19 cellular contexts compared by ENCODE assay signal in the genomic region with DNA sequence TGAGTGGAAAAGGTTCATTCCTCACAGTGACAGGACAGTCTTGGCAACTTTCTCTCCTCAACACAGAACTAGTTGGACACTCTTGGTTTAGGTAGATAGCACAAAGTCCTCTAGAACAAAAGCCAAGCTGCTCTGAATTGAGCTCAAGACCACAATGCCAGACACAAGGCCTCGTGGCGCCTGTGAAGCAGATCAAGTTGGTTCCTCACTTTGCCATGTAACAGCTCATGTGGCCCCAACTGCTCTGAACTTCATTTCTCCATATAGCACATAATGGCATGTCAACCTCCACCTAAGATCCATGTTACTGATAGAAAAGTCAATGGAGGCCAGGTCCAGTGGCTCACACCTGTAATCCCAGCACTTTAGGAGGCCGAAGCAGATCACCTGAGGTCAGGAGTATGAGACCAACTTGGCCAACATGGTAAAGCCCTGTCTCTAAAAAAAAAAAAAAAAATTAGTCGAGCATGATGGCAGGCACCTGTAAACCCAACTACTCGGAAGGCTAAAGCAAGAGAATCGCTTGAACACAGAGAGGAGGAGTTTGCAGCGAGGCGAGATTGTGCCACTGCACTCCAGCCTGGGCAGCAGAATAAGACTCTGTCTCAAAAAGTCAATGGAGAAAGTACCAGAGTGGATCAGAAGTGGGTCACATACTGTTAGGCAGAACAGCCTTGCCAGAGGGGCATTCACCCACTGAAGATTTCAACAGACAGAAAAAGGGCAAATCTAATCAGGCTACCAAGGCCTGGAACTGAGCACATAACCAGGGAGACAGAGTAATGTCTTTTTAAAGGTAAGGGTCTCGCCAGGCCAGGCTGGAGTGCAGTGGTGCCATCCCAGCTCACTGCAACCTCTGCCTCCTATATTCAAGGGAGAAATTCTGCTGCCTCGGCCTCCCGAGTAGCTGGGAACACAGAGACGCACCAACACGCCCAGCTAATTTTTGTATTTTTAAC. TPM values are rescaled to one million over a fixed set of nuclear protein-coding genes. Genes with fewer than 3 reads are reported as not detected.
DNase-seq lines count a peak whose midpoint lies in the region; ATAC-seq, FAIRE-seq and TF ChIP-seq lines count a peak whose summit lies in the region.
"Had no signal": no experiment of that assay in that cellular context is flagged by ENCODE, and none has a peak within 500 bp of the region (broad histone marks: within the 10 kb centered on the region; RNA-seq: fewer than 3 reads in every experiment).

No MANE protein-coding gene starts in this region.

- TF ChIP-seq CTCF in HepG2 (CRISPR knock-in tag; IDR thresholded peaks at IDR 0.05) (no peak), right lobe of liver (IDR thresholded peaks at IDR 0.05) (no peak)

- FAIRE-seq in HepG2 (lab: Jason Lieb, UNC), result no peak
- FAIRE-seq: pancreas had no signal

- H2AFZ ChIP-seq in HepG2 (ENCODE audit: low read length), result no peak overlapping the region
- H2AFZ ChIP-seq: PC-9 had no signal

- H3K9ac ChIP-seq in HepG2 (ENCODE audit: insufficient read depth, low read depth, low read length), result no peak overlapping the region

- no TSS peak for BruUV-seq in HepG2 (replicated peaks; lab: Mats Ljungman, UMichigan)

- POLR2A ChIA-PET in HepG2 (lab: Yijun Ruan, JAX), result interaction anchor here (1.3 to 23.6 kb wide), 6 partner anchors 5 to 179 kb away, joined by 3 to 319 read pairs (median 30); a partner anchor contains a TSS
- POLR2A ChIA-PET in naive thymus-derived CD8-positive, alpha-beta T cell (lab: Charles Lee), result interaction anchor here (0.8 to 3.2 kb wide), 5 partner anchors 9 to 93 kb away, joined by 3 to 19 read pairs (median 3); a partner anchor contains a TSS

- TF ChIP-seq EP300 in HepG2 (IDR thresholded peaks at IDR 0.05; ENCODE audit: low read depth in 2 of 2, low read length in 2 of 2), result no peak
- TF ChIP-seq EP300 in HepG2 (CRISPR knock-in tag; IDR thresholded peaks at IDR 0.05; ENCODE audit: borderline replicate concordance), result 0 out of 2 replicates have a peak, but pooled peaks have one; percentile 26

- H3K4me1 ChIP-seq in HepG2 (ENCODE audit: insufficient read depth, low read length), result 0 out of 2 replicates have a peak, but pooled peaks cover 5% of the 10 kb centered on the region
- H3K4me1 ChIP-seq in right lobe of liver, result no peaks in the 10 kb centered on the region
- H3K4me1 ChIP-seq: pancreas had no signal

- intact Hi-C loops in HepG2 (cut with micrococcal nuclease; ENCODE audit: unreplicated experiment), result no loop called here
- intact Hi-C loops in right lobe of liver (cut with DNase I), result no loop called here

- H4K20me1 ChIP-seq in HepG2 (ENCODE audit: insufficient read depth, low read length), result peaks cover 100% of the 10 kb centered on the region

- CTCF ChIA-PET in HepG2 (lab: Yijun Ruan, JAX; ENCODE audit: low intra/inter-chr PET ratio, low total read pairs), result no interaction called here

- ATAC-seq in HepG2 (peak; percentile 3), right lobe of liver (no peak), GM19035 (IDR thresholded peaks at IDR 0.05; ENCODE audit: unreplicated experiment) (no peak)
- peak in 1 of 2 donors; percentile 15 for ATAC-seq in naive thymus-derived CD8-positive, alpha-beta T cell
- ATAC-seq: left lung, pancreas had no signal

- H3K27ac Mint-ChIP-seq in activated naive CD8-positive, alpha-beta T cell treated with anti-CD3 and anti-CD28 coated beads for 36 hours, result peak overlapping the region; percentile 38
- H3K27ac Mint-ChIP-seq in naive thymus-derived CD8-positive, alpha-beta T cell, result peak overlapping the region in 9 of 10 donors; percentile 34 to 86 (median 49)

- H3K4me3 ChIP-seq in HepG2 (replicated peaks in 1 of 3; ENCODE audit: insufficient read depth in 1 of 3, low read depth in 2 of 3, low read length in 3 of 3) (no peak overlapping the region), right lobe of liver (no peak overlapping the region)
- H3K4me3 ChIP-seq: esophagus squamous epithelium, left lung, pancreas, PC-9 had no signal

- peaks cover 59% of the 10 kb centered on the region for H3K36me3 Mint-ChIP-seq in activated naive CD8-positive, alpha-beta T cell treated with anti-CD3 and anti-CD28 coated beads for 36 hours
- peaks cover 5 to 98% (median 36%) of the 10 kb centered on the region in 3 donors for H3K36me3 Mint-ChIP-seq in naive thymus-derived CD8-positive, alpha-beta T cell

- no peaks in the 10 kb centered on the region for H3K9me3 Mint-ChIP-seq in activated naive CD8-positive, alpha-beta T cell treated with anti-CD3 and anti-CD28 coated beads for 36 hours
- H3K9me3 Mint-ChIP-seq in naive thymus-derived CD8-positive, alpha-beta T cell, result no peaks in the 10 kb centered on the region

- peak; percentile 45 for TF ChIP-seq RAD21 in HepG2 (CRISPR knock-in tag; IDR thresholded peaks at IDR 0.05)

- H3K4me1 Mint-ChIP-seq in activated naive CD8-positive, alpha-beta T cell treated with anti-CD3 and anti-CD28 coated beads for 36 hours, result peaks cover 55% of the 10 kb centered on the region
- H3K4me1 Mint-ChIP-seq in naive thymus-derived CD8-positive, alpha-beta T cell, result peaks cover 24 to 63% (median 49%) of the 10 kb centered on the region in 4 donors

- peak; percentile 32 to 59; a peak in 3 of 4 replicates for TF ChIP-seq POLR2A in HepG2 (IDR thresholded peaks at IDR 0.05; ENCODE audit: insufficient read depth in 1 of 2, low read depth in 2 of 2, low read length in 2 of 2)
- no peak for TF ChIP-seq POLR2A in right lobe of liver (IDR thresholded peaks at IDR 0.05)

- H3K27ac ChIP-seq in HepG2 (ENCODE audit: extremely low read length, insufficient read depth, low read length) (no peak overlapping the region), right lobe of liver (no peak overlapping the region)
- H3K27ac ChIP-seq: esophagus squamous epithelium, left lung, pancreas, PC-9 had no signal

- H3K4me2 ChIP-seq in HepG2 (ENCODE audit: low read depth, low read length), result no peak overlapping the region
- H3K4me2 ChIP-seq: PC-9 had no signal

- H3K79me2 ChIP-seq in HepG2 (ENCODE audit: insufficient read depth, low read length), result peaks cover 92% of the 10 kb centered on the region

- in situ Hi-C loops in HepG2 (cut with HindIII; ENCODE audit: extremely low pct_ligation_motif_present, low pct_unique_long_range_greater_than_20kb), result no loop called here

- H3K27me3 ChIP-seq in HepG2 (ENCODE audit: control insufficient read depth in 1 of 2, insufficient read depth in 2 of 2, low read length in 2 of 2) (no peaks in the 10 kb centered on the region), right lobe of liver (no peaks in the 10 kb centered on the region)
- H3K27me3 ChIP-seq: esophagus squamous epithelium, left lung, pancreas had no signal

- no peak overlapping the region for H3K4me3 Mint-ChIP-seq in activated naive CD8-positive, alpha-beta T cell treated with anti-CD3 and anti-CD28 coated beads for 36 hours
- peak overlapping the region in 4 of 10 donors; percentile 8 to 26 (median 14) for H3K4me3 Mint-ChIP-seq in naive thymus-derived CD8-positive, alpha-beta T cell

- WGBS in HepG2 (ENCODE audit: low lambda C conversion rate), result 97% methylated on average over 13 of the region's 13 CpGs
- WGBS in right lobe of liver (ENCODE audit: insufficient coverage, low coverage, low lambda C conversion rate, missing lambda C conversion rate), result 88% methylated on average over 8 of the region's 13 CpGs

- no peaks in the 10 kb centered on the region for H3K27me3 Mint-ChIP-seq in activated naive CD8-positive, alpha-beta T cell treated with anti-CD3 and anti-CD28 coated beads for 36 hours
- H3K27me3 Mint-ChIP-seq in naive thymus-derived CD8-positive, alpha-beta T cell, result no peaks in the 10 kb centered on the region

- peaks cover 74 to 97% of the 10 kb centered on the region in 2 experiments for H3K36me3 ChIP-seq in HepG2 (replicated peaks in 1 of 2; ENCODE audit: control insufficient read depth in 1 of 2, insufficient read depth in 2 of 2, low read length in 2 of 2)
- H3K36me3 ChIP-seq in right lobe of liver, result peaks cover 42 to 100% (median 81%) of the 10 kb centered on the region in 4 donors

- H3K9me3 ChIP-seq in HepG2 (ENCODE audit: low read length) (no peaks in the 10 kb centered on the region), right lobe of liver (no peaks in the 10 kb centered on the region)
- H3K9me3 ChIP-seq: esophagus squamous epithelium, left lung, pancreas had no signal

- no peak for DNase-seq in HepG2 (ENCODE audit: low spot score)
- DNase-seq in right lobe of liver, result no peak
- DNase-seq in activated naive CD8-positive, alpha-beta T cell treated with anti-CD3 and anti-CD28 coated beads for 36 hours, result no peak
- no peak for DNase-seq in naive thymus-derived CD8-positive, alpha-beta T cell
- no peak for DNase-seq in stimulated activated naive CD4-positive, alpha-beta T cell (lab: John Stamatoyannopoulos, UW)
- no peak for DNase-seq in RKO (ENCODE audit: low spot score)
- DNase-seq: AML-193, amniotic stem cell, Calu3, caudate nucleus, esophagus squamous epithelium, glutamatergic neuron, left lung, NCI-H2171, NCI-H748 treated with DMSO at 0.1 percent for 48 hours, pancreas, PC-9, T1000 had no signal

RNA-seq across cellular contexts. Expression of a gene that starts 21.2 kb away (rescaled TPM):
- total RNA-seq in HepG2 (2016; rRNA removed; fragmentation: Illumina TruSeq; extraction: Trizol), result 636 and 726 TPM in 2 replicates
- total RNA-seq in HepG2 (2016; cell fraction: cytosol; rRNA removed; fragmentation: Illumina TruSeq; extraction: Trizol; ENCODE audit: low read depth), result 328 and 530 TPM in 2 replicates
- total RNA-seq in HepG2 (2016; cell fraction: insoluble cytoplasmic fraction; rRNA removed; fragmentation: Illumina TruSeq; extraction: Trizol), result 687 and 846 TPM in 2 replicates
- 460 and 632 TPM in 2 replicates for total RNA-seq in HepG2 (2016; cell fraction: membrane; rRNA removed; fragmentation: Illumina TruSeq; extraction: Trizol)
- total RNA-seq in HepG2 (2016; cell fraction: nucleus; rRNA removed; fragmentation: Illumina TruSeq; extraction: Trizol), result 223 and 226 TPM in 2 replicates
- 688 and 755 TPM in 2 replicates for polyA plus RNA-seq in HepG2 (2011; rRNA removed)
- 1,254 and 1,646 TPM in 2 replicates for polyA plus RNA-seq in HepG2 (2011; cell fraction: cytosol; rRNA removed)
- polyA plus RNA-seq in HepG2 (2011; cell fraction: nucleus; rRNA removed), result 503 and 546 TPM in 2 replicates
- 282 and 451 TPM in 2 replicates for polyA plus RNA-seq in HepG2 (2012)
- polyA plus RNA-seq in HepG2 (2016; cell fraction: cytosol; fragmentation: Illumina TruSeq; extraction: Trizol; ENCODE audit: low read depth), result 292 and 453 TPM in 2 replicates
- polyA plus RNA-seq in HepG2 (2016; cell fraction: insoluble cytoplasmic fraction; fragmentation: Illumina TruSeq; extraction: Trizol; ENCODE audit: low read depth), result 479 and 541 TPM in 2 replicates
- polyA plus RNA-seq in HepG2 (2016; cell fraction: membrane; fragmentation: Illumina TruSeq; extraction: Trizol; ENCODE audit: low read depth), result 317 and 387 TPM in 2 replicates
- 282 and 344 TPM in 2 replicates for polyA plus RNA-seq in HepG2 (2016; cell fraction: nucleus; fragmentation: Illumina TruSeq; extraction: Trizol; ENCODE audit: insufficient read depth, low read depth)
- 60.0 and 169 TPM in 2 replicates for polyA minus RNA-seq in HepG2 (2011; rRNA and poly(A)+ RNA removed; ENCODE audit: low replicate concordance)
- polyA minus RNA-seq in HepG2 (2011; cell fraction: cytosol; rRNA and poly(A)+ RNA removed), result 79.8 and 108 TPM in 2 replicates
- 30.8 and 37.7 TPM in 2 replicates for polyA minus RNA-seq in HepG2 (2011; cell fraction: nucleus; rRNA and poly(A)+ RNA removed)
- 100 to 1,000 TPM in 2 of 6 experiments, 10 to 100 TPM in 4; 70.4 to 209 (median 84.8) TPM for total RNA-seq in right lobe of liver
- 100 to 1,000 TPM; 121 to 137 TPM for total RNA-seq in activated naive CD8-positive, alpha-beta T cell treated with anti-CD3 and anti-CD28 coated beads for 36 hours
- 10 to 100 TPM; 39.7 to 40.3 TPM for total RNA-seq in naive thymus-derived CD8-positive, alpha-beta T cell
- polyA plus RNA-seq in naive thymus-derived CD8-positive, alpha-beta T cell, result 100 to 1,000 TPM; 305 to 421 (median 381) TPM

RNA-seq across cellular contexts. Expression of a gene that starts 21.3 kb away (rescaled TPM):
- total RNA-seq in HepG2 (2016; rRNA removed; fragmentation: Illumina TruSeq; extraction: Trizol) (88.1 and 94.4 TPM in 2 replicates), right lobe of liver (10 to 100 TPM; 30.9 to 63.7 (median 44.3) TPM)
- total RNA-seq in HepG2 (2016; cell fraction: cytosol; rRNA removed; fragmentation: Illumina TruSeq; extraction: Trizol; ENCODE audit: low read depth), result 7.6 and 8.7 TPM in 2 replicates
- 82.1 and 92.4 TPM in 2 replicates for total RNA-seq in HepG2 (2016; cell fraction: insoluble cytoplasmic fraction; rRNA removed; fragmentation: Illumina TruSeq; extraction: Trizol)
- total RNA-seq in HepG2 (2016; cell fraction: membrane; rRNA removed; fragmentation: Illumina TruSeq; extraction: Trizol), result 25.4 and 28.4 TPM in 2 replicates
- 45.9 and 47.9 TPM in 2 replicates for total RNA-seq in HepG2 (2016; cell fraction: nucleus; rRNA removed; fragmentation: Illumina TruSeq; extraction: Trizol)
- 61.8 and 65.9 TPM in 2 replicates for polyA plus RNA-seq in HepG2 (2011; rRNA removed)
- 56.2 and 69.5 TPM in 2 replicates for polyA plus RNA-seq in HepG2 (2011; cell fraction: cytosol; rRNA removed)
- 70.7 and 72.8 TPM in 2 replicates for polyA plus RNA-seq in HepG2 (2011; cell fraction: nucleus; rRNA removed)
- 36.7 and 39.1 TPM in 2 replicates for polyA plus RNA-seq in HepG2 (2012)
- 6.5 and 6.6 TPM in 2 replicates for polyA plus RNA-seq in HepG2 (2016; cell fraction: cytosol; fragmentation: Illumina TruSeq; extraction: Trizol; ENCODE audit: low read depth)
- polyA plus RNA-seq in HepG2 (2016; cell fraction: insoluble cytoplasmic fraction; fragmentation: Illumina TruSeq; extraction: Trizol; ENCODE audit: low read depth), result 86.7 and 90.3 TPM in 2 replicates
- polyA plus RNA-seq in HepG2 (2016; cell fraction: membrane; fragmentation: Illumina TruSeq; extraction: Trizol; ENCODE audit: low read depth), result 16.6 and 16.9 TPM in 2 replicates
- 69.1 and 70.6 TPM in 2 replicates for polyA plus RNA-seq in HepG2 (2016; cell fraction: nucleus; fragmentation: Illumina TruSeq; extraction: Trizol; ENCODE audit: insufficient read depth, low read depth)
- polyA minus RNA-seq in HepG2 (2011; rRNA and poly(A)+ RNA removed; ENCODE audit: low replicate concordance), result 67.9 and 114 TPM in 2 replicates
- polyA minus RNA-seq in HepG2 (2011; cell fraction: cytosol; rRNA and poly(A)+ RNA removed), result 23.0 and 27.1 TPM in 2 replicates
- 20.9 and 23.7 TPM in 2 replicates for polyA minus RNA-seq in HepG2 (2011; cell fraction: nucleus; rRNA and poly(A)+ RNA removed)
- 10 to 100 TPM; 37.2 to 38.2 TPM for total RNA-seq in activated naive CD8-positive, alpha-beta T cell treated with anti-CD3 and anti-CD28 coated beads for 36 hours
- 10 to 100 TPM; 24.8 to 25.5 TPM for total RNA-seq in naive thymus-derived CD8-positive, alpha-beta T cell
- 10 to 100 TPM in 2 of 3 donors, 1 to 10 TPM in 1; 8.6 to 16.6 (median 14.1) TPM for polyA plus RNA-seq in naive thymus-derived CD8-positive, alpha-beta T cell

RNA-seq across cellular contexts. Expression of a gene that starts 21.6 kb away (rescaled TPM):
- total RNA-seq in HepG2 (2016; rRNA removed; fragmentation: Illumina TruSeq; extraction: Trizol) (431 and 788 TPM in 2 replicates), right lobe of liver (100 to 1,000 TPM in 5 of 6 experiments, 10 to 100 TPM in 1; 86.4 to 166 (median 120) TPM)
- total RNA-seq in HepG2 (2016; cell fraction: cytosol; rRNA removed; fragmentation: Illumina TruSeq; extraction: Trizol; ENCODE audit: low read depth), result 862 and 1,011 TPM in 2 replicates
- 445 and 791 TPM in 2 replicates for total RNA-seq in HepG2 (2016; cell fraction: insoluble cytoplasmic fraction; rRNA removed; fragmentation: Illumina TruSeq; extraction: Trizol)
- total RNA-seq in HepG2 (2016; cell fraction: membrane; rRNA removed; fragmentation: Illumina TruSeq; extraction: Trizol), result 352 and 417 TPM in 2 replicates
- total RNA-seq in HepG2 (2016; cell fraction: nucleus; rRNA removed; fragmentation: Illumina TruSeq; extraction: Trizol), result 1,469 and 1,561 TPM in 2 replicates
- polyA plus RNA-seq in HepG2 (2011; rRNA removed), result 859 and 920 TPM in 2 replicates
- 89.0 and 133 TPM in 2 replicates for polyA plus RNA-seq in HepG2 (2011; cell fraction: cytosol; rRNA removed)
- polyA plus RNA-seq in HepG2 (2011; cell fraction: nucleus; rRNA removed), result 3,125 and 3,321 TPM in 2 replicates
- 867 and 961 TPM in 2 replicates for polyA plus RNA-seq in HepG2 (2012)
- 47.3 and 51.7 TPM in 2 replicates for polyA plus RNA-seq in HepG2 (2016; cell fraction: cytosol; fragmentation: Illumina TruSeq; extraction: Trizol; ENCODE audit: low read depth)
- polyA plus RNA-seq in HepG2 (2016; cell fraction: insoluble cytoplasmic fraction; fragmentation: Illumina TruSeq; extraction: Trizol; ENCODE audit: low read depth), result 339 and 360 TPM in 2 replicates
- 79.3 and 86.7 TPM in 2 replicates for polyA plus RNA-seq in HepG2 (2016; cell fraction: membrane; fragmentation: Illumina TruSeq; extraction: Trizol; ENCODE audit: low read depth)
- polyA plus RNA-seq in HepG2 (2016; cell fraction: nucleus; fragmentation: Illumina TruSeq; extraction: Trizol; ENCODE audit: insufficient read depth, low read depth), result 2,644 and 2,668 TPM in 2 replicates
- 166 and 263 TPM in 2 replicates for polyA minus RNA-seq in HepG2 (2011; rRNA and poly(A)+ RNA removed; ENCODE audit: low replicate concordance)
- 91.3 and 98.3 TPM in 2 replicates for polyA minus RNA-seq in HepG2 (2011; cell fraction: cytosol; rRNA and poly(A)+ RNA removed)
- 2,261 and 2,868 TPM in 2 replicates for polyA minus RNA-seq in HepG2 (2011; cell fraction: nucleus; rRNA and poly(A)+ RNA removed)
- 100 to 1,000 TPM; 330 to 349 TPM for total RNA-seq in activated naive CD8-positive, alpha-beta T cell treated with anti-CD3 and anti-CD28 coated beads for 36 hours
- 100 to 1,000 TPM; 687 to 713 TPM for total RNA-seq in naive thymus-derived CD8-positive, alpha-beta T cell
- polyA plus RNA-seq in naive thymus-derived CD8-positive, alpha-beta T cell, result 100 to 1,000 TPM; 110 to 134 (median 112) TPM

RNA-seq across cellular contexts. Expression of a gene that starts 51.4 kb away (rescaled TPM):
- 34.1 and 43.3 TPM in 2 replicates for total RNA-seq in HepG2 (2016; rRNA removed; fragmentation: Illumina TruSeq; extraction: Trizol)
- total RNA-seq in HepG2 (2016; cell fraction: cytosol; rRNA removed; fragmentation: Illumina TruSeq; extraction: Trizol; ENCODE audit: low read depth), result 56.7 and 61.5 TPM in 2 replicates
- 35.4 and 40.8 TPM in 2 replicates for total RNA-seq in HepG2 (2016; cell fraction: insoluble cytoplasmic fraction; rRNA removed; fragmentation: Illumina TruSeq; extraction: Trizol)
- 47.8 and 49.1 TPM in 2 replicates for total RNA-seq in HepG2 (2016; cell fraction: membrane; rRNA removed; fragmentation: Illumina TruSeq; extraction: Trizol)
- 37.0 and 43.8 TPM in 2 replicates for total RNA-seq in HepG2 (2016; cell fraction: nucleus; rRNA removed; fragmentation: Illumina TruSeq; extraction: Trizol)
- polyA plus RNA-seq in HepG2 (2011; rRNA removed), result 18.5 and 22.8 TPM in 2 replicates
- 21.6 and 23.5 TPM in 2 replicates for polyA plus RNA-seq in HepG2 (2011; cell fraction: cytosol; rRNA removed)
- polyA plus RNA-seq in HepG2 (2011; cell fraction: nucleus; rRNA removed), result 14.7 and 18.5 TPM in 2 replicates
- polyA plus RNA-seq in HepG2 (2012), result 36.8 and 41.9 TPM in 2 replicates
- polyA plus RNA-seq in HepG2 (2016; cell fraction: cytosol; fragmentation: Illumina TruSeq; extraction: Trizol; ENCODE audit: low read depth), result 22.9 and 31.3 TPM in 2 replicates
- polyA plus RNA-seq in HepG2 (2016; cell fraction: insoluble cytoplasmic fraction; fragmentation: Illumina TruSeq; extraction: Trizol; ENCODE audit: low read depth), result 32.6 and 36.2 TPM in 2 replicates
- 22.4 and 30.8 TPM in 2 replicates for polyA plus RNA-seq in HepG2 (2016; cell fraction: membrane; fragmentation: Illumina TruSeq; extraction: Trizol; ENCODE audit: low read depth)
- polyA plus RNA-seq in HepG2 (2016; cell fraction: nucleus; fragmentation: Illumina TruSeq; extraction: Trizol; ENCODE audit: insufficient read depth, low read depth), result 23.9 and 28.8 TPM in 2 replicates
- polyA minus RNA-seq in HepG2 (2011; rRNA and poly(A)+ RNA removed; ENCODE audit: low replicate concordance), result 44.9 and 77.1 TPM in 2 replicates
- polyA minus RNA-seq in HepG2 (2011; cell fraction: cytosol; rRNA and poly(A)+ RNA removed), result 19.8 and 22.3 TPM in 2 replicates
- 53.6 and 69.2 TPM in 2 replicates for polyA minus RNA-seq in HepG2 (2011; cell fraction: nucleus; rRNA and poly(A)+ RNA removed)
- total RNA-seq in right lobe of liver, result 10 to 100 TPM in 5 of 6 experiments, 1 to 10 TPM in 1; 9.3 to 16.7 (median 14.5) TPM
- 10 to 100 TPM; 50.2 to 50.6 TPM for total RNA-seq in activated naive CD8-positive, alpha-beta T cell treated with anti-CD3 and anti-CD28 coated beads for 36 hours
- total RNA-seq in naive thymus-derived CD8-positive, alpha-beta T cell, result 10 to 100 TPM; 79.0 to 82.8 TPM
- polyA plus RNA-seq in naive thymus-derived CD8-positive, alpha-beta T cell, result 100 to 1,000 TPM; 114 to 135 (median 125) TPM

RNA-seq across cellular contexts. Expression of a gene that starts 55.7 kb away (rescaled TPM):
- total RNA-seq in HepG2 (2016; rRNA removed; fragmentation: Illumina TruSeq; extraction: Trizol) (431 and 439 TPM in 2 replicates), right lobe of liver (10 to 100 TPM; 35.5 to 72.0 (median 53.3) TPM)
- 101 and 106 TPM in 2 replicates for total RNA-seq in HepG2 (2016; cell fraction: cytosol; rRNA removed; fragmentation: Illumina TruSeq; extraction: Trizol; ENCODE audit: low read depth)
- total RNA-seq in HepG2 (2016; cell fraction: insoluble cytoplasmic fraction; rRNA removed; fragmentation: Illumina TruSeq; extraction: Trizol), result 375 and 428 TPM in 2 replicates
- total RNA-seq in HepG2 (2016; cell fraction: membrane; rRNA removed; fragmentation: Illumina TruSeq; extraction: Trizol), result 226 and 229 TPM in 2 replicates
- 227 and 285 TPM in 2 replicates for total RNA-seq in HepG2 (2016; cell fraction: nucleus; rRNA removed; fragmentation: Illumina TruSeq; extraction: Trizol)
- 369 and 408 TPM in 2 replicates for polyA plus RNA-seq in HepG2 (2011; rRNA removed)
- polyA plus RNA-seq in HepG2 (2011; cell fraction: cytosol; rRNA removed), result 458 and 619 TPM in 2 replicates
- polyA plus RNA-seq in HepG2 (2011; cell fraction: nucleus; rRNA removed), result 810 and 933 TPM in 2 replicates
- polyA plus RNA-seq in HepG2 (2012), result 457 and 478 TPM in 2 replicates
- polyA plus RNA-seq in HepG2 (2016; cell fraction: cytosol; fragmentation: Illumina TruSeq; extraction: Trizol; ENCODE audit: low read depth), result 121 and 137 TPM in 2 replicates
- 374 and 508 TPM in 2 replicates for polyA plus RNA-seq in HepG2 (2016; cell fraction: insoluble cytoplasmic fraction; fragmentation: Illumina TruSeq; extraction: Trizol; ENCODE audit: low read depth)
- polyA plus RNA-seq in HepG2 (2016; cell fraction: membrane; fragmentation: Illumina TruSeq; extraction: Trizol; ENCODE audit: low read depth), result 213 and 247 TPM in 2 replicates
- 541 and 549 TPM in 2 replicates for polyA plus RNA-seq in HepG2 (2016; cell fraction: nucleus; fragmentation: Illumina TruSeq; extraction: Trizol; ENCODE audit: insufficient read depth, low read depth)
- 283 and 707 TPM in 2 replicates for polyA minus RNA-seq in HepG2 (2011; rRNA and poly(A)+ RNA removed; ENCODE audit: low replicate concordance)
- 243 and 283 TPM in 2 replicates for polyA minus RNA-seq in HepG2 (2011; cell fraction: cytosol; rRNA and poly(A)+ RNA removed)
- 258 and 260 TPM in 2 replicates for polyA minus RNA-seq in HepG2 (2011; cell fraction: nucleus; rRNA and poly(A)+ RNA removed)
- 100 to 1,000 TPM; 290 to 304 TPM for total RNA-seq in activated naive CD8-positive, alpha-beta T cell treated with anti-CD3 and anti-CD28 coated beads for 36 hours
- 100 to 1,000 TPM; 413 to 454 TPM for total RNA-seq in naive thymus-derived CD8-positive, alpha-beta T cell
- 100 to 1,000 TPM; 329 to 392 (median 384) TPM for polyA plus RNA-seq in naive thymus-derived CD8-positive, alpha-beta T cell
